ENCODE assay signal across 10 cellular contexts in genomic region chr3:50599716-50600118, GRCh38. TPM values are rescaled to one million over a fixed set of nuclear protein-coding genes. Genes with fewer than 3 reads are reported as not detected.
DNase-seq lines count a peak whose midpoint lies in the region; ATAC-seq and TF ChIP-seq lines count a peak whose summit lies in the region.
"Had no signal": no experiment of that assay in that cellular context is flagged by ENCODE, and none has a peak within 500 bp of the region (broad histone marks: within the 10 kb centered on the region; RNA-seq: fewer than 3 reads in every experiment).

No MANE protein-coding gene starts in this region.

- H3K4me3 Mint-ChIP-seq in T-helper 2 cell treated with Interferon-gamma antibody and Interleukin-4, amounts not matched to agents 5 μg/mL and 100 μg/mL, for 36 hours, result peak overlapping the region; percentile 99
- H3K4me3 Mint-ChIP-seq in activated CD8-positive, alpha-beta T cell treated with anti-CD3 and anti-CD28 coated beads for 36 hours, result peak overlapping the region; percentile 94

- no peak overlapping the region for H3K4me2 ChIP-seq in hepatocyte

- H3K9me3 ChIP-seq in hepatocyte (ENCODE audit: low read depth), result no peaks in the 10 kb centered on the region
- no peaks in the 10 kb centered on the region for H3K9me3 ChIP-seq in spleen

- no peak for ATAC-seq in activated CD8-positive, alpha-beta T cell treated with anti-CD3 and anti-CD28 coated beads for 36 hours

- 92% methylated on average over 1 of the region's 1 CpG for WGBS in hepatocyte (ENCODE audit: low lambda C conversion rate, missing lambda C conversion rate)
- WGBS in spleen, 5 donors, result 67 to 93% (median 90%) methylated on average over 1 of the region's 1 CpG

- CTCF ChIA-PET in activated CD8-positive, alpha-beta T cell treated with anti-CD3 and anti-CD28 coated beads for 36 hours (lab: Charles Lee), result interaction anchor here (6.2 to 25.1 kb wide), 4 partner anchors 10 to 27 kb away, joined by 46 to 769 read pairs (median 148); partner anchors contain the start of genes C3orf18, CISH, HEMK1 and MAPKAPK3

- H3K4me1 ChIP-seq in hepatocyte (ENCODE audit: insufficient read depth) (peaks cover 29% of the 10 kb centered on the region), spleen (peaks cover 35 to 65% (median 57%) of the 10 kb centered on the region in 6 donors)

- peak overlapping the region; percentile 97 for H3K27ac ChIP-seq in hepatocyte
- H3K27ac ChIP-seq in spleen, result peak overlapping the region; percentile 59 to 93 (median 90)

- intact Hi-C loops in activated CD8-positive, alpha-beta T cell treated with anti-CD3 and anti-CD28 coated beads for 36 hours (cut with micrococcal nuclease), result no loop called here
- intact Hi-C loops in spleen (cut with DNase I; ENCODE audit: low total_unique reads), result no loop called here

- no peak overlapping the region for H3K4me3 ChIP-seq in hepatocyte
- H3K4me3 ChIP-seq in spleen, result no peak overlapping the region

- H3K9me2 ChIP-seq in hepatocyte (replicated peaks; ENCODE audit: insufficient read depth), result no peaks in the 10 kb centered on the region

- no peaks in the 10 kb centered on the region for H3K79me2 ChIP-seq in hepatocyte

- H3K27me3 ChIP-seq in hepatocyte (no peaks in the 10 kb centered on the region), spleen (replicated peaks in 1 of 7) (no peaks in the 10 kb centered on the region)

- H3K9me3 Mint-ChIP-seq in T-helper 2 cell treated with Interferon-gamma antibody and Interleukin-4, amounts not matched to agents 5 μg/mL and 100 μg/mL, for 36 hours, result no peaks in the 10 kb centered on the region
- no peaks in the 10 kb centered on the region for H3K9me3 Mint-ChIP-seq in activated CD8-positive, alpha-beta T cell treated with anti-CD3 and anti-CD28 coated beads for 36 hours

- H4K20me1 ChIP-seq in hepatocyte (ENCODE audit: insufficient read depth, poor library complexity, severe bottlenecking), result no peaks in the 10 kb centered on the region

- no peak for DNase-seq in T-helper 2 cell treated with Interferon-gamma antibody and Interleukin-4, amounts not matched to agents 5 μg/mL and 100 μg/mL, for 36 hours (ENCODE audit: low spot score)
- DNase-seq in T-helper 2 cell (no peak), hepatocyte (ENCODE audit: low spot score) (no peak), spleen (no peak), mucosa of gallbladder (ENCODE audit: low spot score) (no peak), NCI-H187 (lab: John Stamatoyannopoulos, UW) (no peak), NCI-H1436 treated with DMSO at 0.1 percent for 48 hours (lab: John Stamatoyannopoulos, UW) (no peak)
- DNase-seq in activated CD8-positive, alpha-beta T cell treated with anti-CD3 and anti-CD28 coated beads for 36 hours, result peak; percentile 42
- DNase-seq: NCI-H526 treated with DMSO at 0.1 percent for 48 hours; stimulated activated naive CD4-positive, alpha-beta T cell had no signal

- TF ChIP-seq POLR2A in spleen (IDR thresholded peaks at IDR 0.05), result no peak

- POLR2A ChIA-PET in activated CD8-positive, alpha-beta T cell treated with anti-CD3 and anti-CD28 coated beads for 36 hours (lab: Charles Lee), result interaction anchor here (1.3 to 25.8 kb wide), 4 partner anchors 2 to 259 kb away, joined by 3 to 2276 read pairs (median 1836); partner anchors contain the start of genes C3orf18, CISH, HEMK1 and MAPKAPK3

- no peak overlapping the region for H2AFZ ChIP-seq in hepatocyte

- no peak for TF ChIP-seq CTCF in activated CD8-positive, alpha-beta T cell treated with anti-CD3 and anti-CD28 coated beads for 36 hours (IDR thresholded peaks at IDR 0.05)
- TF ChIP-seq CTCF in hepatocyte (IDR thresholded peaks at IDR 0.05; ENCODE audit: poor library complexity) (no peak), spleen (IDR thresholded peaks at IDR 0.05 in 8 of 11, conservative IDR thresholded peaks at IDR 0.05 in 3 of 11) (no peak)

- peaks cover 59% of the 10 kb centered on the region for H3K36me3 Mint-ChIP-seq in T-helper 2 cell treated with Interferon-gamma antibody and Interleukin-4, amounts not matched to agents 5 μg/mL and 100 μg/mL, for 36 hours (ENCODE audit: low read depth)
- peaks cover 56% of the 10 kb centered on the region for H3K36me3 Mint-ChIP-seq in activated CD8-positive, alpha-beta T cell treated with anti-CD3 and anti-CD28 coated beads for 36 hours (ENCODE audit: low read depth)

- no peaks in the 10 kb centered on the region for H3K27me3 Mint-ChIP-seq in T-helper 2 cell treated with Interferon-gamma antibody and Interleukin-4, amounts not matched to agents 5 μg/mL and 100 μg/mL, for 36 hours (ENCODE audit: low read depth)
- no peaks in the 10 kb centered on the region for H3K27me3 Mint-ChIP-seq in activated CD8-positive, alpha-beta T cell treated with anti-CD3 and anti-CD28 coated beads for 36 hours

- peaks cover 81% of the 10 kb centered on the region for H3K4me1 Mint-ChIP-seq in T-helper 2 cell treated with Interferon-gamma antibody and Interleukin-4, amounts not matched to agents 5 μg/mL and 100 μg/mL, for 36 hours (ENCODE audit: low read depth)
- H3K4me1 Mint-ChIP-seq in activated CD8-positive, alpha-beta T cell treated with anti-CD3 and anti-CD28 coated beads for 36 hours (ENCODE audit: low read depth), result peaks cover 76% of the 10 kb centered on the region

- peak overlapping the region; percentile 96 for H3K27ac Mint-ChIP-seq in T-helper 2 cell treated with Interferon-gamma antibody and Interleukin-4, amounts not matched to agents 5 μg/mL and 100 μg/mL, for 36 hours
- H3K27ac Mint-ChIP-seq in activated CD8-positive, alpha-beta T cell treated with anti-CD3 and anti-CD28 coated beads for 36 hours, result peak overlapping the region; percentile 100

- H3K36me3 ChIP-seq in hepatocyte (replicated peaks; ENCODE audit: insufficient read depth, low read depth), result no peaks in the 10 kb centered on the region
- peaks cover 0 to 18% (median 4%) of the 10 kb centered on the region in 6 donors for H3K36me3 ChIP-seq in spleen

RNA-seq across cellular contexts. Expression of gene CISH, which starts 11.9 kb away (rescaled TPM):
- 100 to 1,000 TPM; 307 to 308 TPM for total RNA-seq in activated CD8-positive, alpha-beta T cell treated with anti-CD3 and anti-CD28 coated beads for 36 hours
- total RNA-seq in hepatocyte (4.0 and 5.9 TPM in 2 replicates), spleen (10 to 100 TPM in 5 of 7 donors, 1 to 10 TPM in 2; 8.7 to 23.6 (median 14.0) TPM), mucosa of gallbladder (6.2 TPM)
- polyA plus RNA-seq in hepatocyte (9.0 and 15.3 TPM in 2 replicates), spleen (1 to 10 TPM; 2.9 to 7.4 (median 6.7) TPM)

RNA-seq across cellular contexts. Expression of gene MAPKAPK3, which starts 17.2 kb away (rescaled TPM):
- 100 to 1,000 TPM; 204 to 205 TPM for total RNA-seq in activated CD8-positive, alpha-beta T cell treated with anti-CD3 and anti-CD28 coated beads for 36 hours
- total RNA-seq in hepatocyte (40.5 and 43.0 TPM in 2 replicates), spleen (10 to 100 TPM; 34.7 to 55.0 (median 44.9) TPM), mucosa of gallbladder (27.4 TPM)
- polyA plus RNA-seq in hepatocyte (40.9 and 43.1 TPM in 2 replicates), spleen (10 to 100 TPM; 18.0 to 34.8 (median 18.9) TPM)

RNA-seq across cellular contexts. Expression of gene HEMK1, which starts 30.4 kb away (rescaled TPM):
- 100 to 1,000 TPM in 1 of 2 experiments, 10 to 100 TPM in 1; 97.1 to 101 TPM for total RNA-seq in activated CD8-positive, alpha-beta T cell treated with anti-CD3 and anti-CD28 coated beads for 36 hours
- total RNA-seq in hepatocyte (18.5 and 18.6 TPM in 2 replicates), spleen (10 to 100 TPM in 6 of 7 donors, 1 to 10 TPM in 1; 7.6 to 22.5 (median 18.9) TPM), mucosa of gallbladder (29.3 TPM)
- polyA plus RNA-seq in hepatocyte (21.8 and 27.2 TPM in 2 replicates), spleen (10 to 100 TPM; 25.1 to 45.2 (median 41.1) TPM)

RNA-seq across cellular contexts. Expression of gene C3orf18, which starts 32.2 kb away (rescaled TPM):
- total RNA-seq in activated CD8-positive, alpha-beta T cell treated with anti-CD3 and anti-CD28 coated beads for 36 hours, result 10 to 100 TPM; 37.9 to 41.3 TPM
- total RNA-seq in hepatocyte (4.7 and 5.6 TPM in 2 replicates), spleen (10 to 100 TPM in 1 of 7 donors, 1 to 10 TPM in 6; 3.2 to 12.2 (median 5.8) TPM), mucosa of gallbladder (12.3 TPM)
- polyA plus RNA-seq in hepatocyte (2.9 and 6.1 TPM in 2 replicates), spleen (1 to 10 TPM; 2.3 to 4.6 (median 3.5) TPM)

Comparison
In these comparisons a context has a peak if more than half of its experiments do, and no peak if none do; other contexts are left out.
1. RNA of gene CISH, which starts 11.9 kb away (total RNA-seq): 307 to 308 TPM in activated CD8-positive, alpha-beta T cell treated with anti-CD3 and anti-CD28 coated beads for 36 hours; 8.7 to 23.6 TPM in spleen, 6.2 TPM in mucosa of gallbladder (single experiment) and 4.0 to 5.9 TPM in hepatocyte; every median in the first group is over 10 times any median in the second.